Comparison of ENCODE assay signal across 19 cellular contexts in the genomic region with DNA sequence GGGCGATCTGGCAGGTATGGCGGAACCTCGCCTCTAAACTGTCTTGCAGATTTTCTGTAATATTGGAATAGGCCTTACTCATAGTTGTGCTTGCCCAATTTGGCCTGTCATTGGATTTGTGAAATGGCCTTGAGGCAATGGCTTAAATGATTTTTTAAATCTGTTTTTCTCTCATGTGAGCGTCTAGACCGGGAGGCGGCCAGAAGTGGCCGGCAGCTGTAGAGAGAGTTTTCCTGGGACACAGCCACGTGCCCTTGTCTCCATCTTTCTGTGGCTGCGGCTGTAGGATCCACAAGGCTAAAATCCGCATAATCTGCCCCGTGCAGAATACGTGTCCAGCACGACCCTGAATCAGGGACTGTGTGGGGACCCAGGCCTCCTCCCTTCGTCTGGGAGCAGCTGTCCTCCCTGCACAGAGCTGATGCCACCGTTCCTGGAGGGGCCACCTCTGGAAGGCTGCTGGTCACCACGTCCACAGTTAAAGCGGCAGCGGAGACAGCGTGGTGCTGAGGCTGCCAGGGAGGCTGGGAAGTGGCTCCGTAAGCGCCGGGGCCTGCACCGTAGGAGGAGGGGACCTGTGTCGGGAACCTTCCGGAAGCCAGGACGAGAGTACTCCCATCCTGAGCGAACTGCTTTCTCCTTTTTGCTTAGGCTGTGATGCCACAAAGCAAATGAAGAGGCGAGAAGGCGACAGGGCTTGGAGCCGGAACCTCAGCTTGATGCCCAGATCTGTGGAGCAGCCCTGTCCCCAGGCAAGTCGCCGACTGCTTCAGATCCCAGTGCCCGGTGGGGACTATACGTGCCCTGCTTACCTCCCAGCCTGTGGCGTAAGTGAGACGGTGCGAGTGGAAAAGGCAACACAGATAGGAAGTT.
"Had no signal": no experiment of that assay in that cellular context is flagged by ENCODE, and none has a peak within 500 bp of the region (broad histone marks: within the 10 kb centered on the region; RNA-seq: fewer than 3 reads in every experiment).

No MANE protein-coding gene starts in this region.

- ATAC-seq: activated CD8-positive, alpha-beta T cell treated with anti-CD3 and anti-CD28 coated beads for 36 hours; activated T-cell treated with anti-CD3 and anti-CD28 coated beads, Interleukin-2, amount 50 U/mL, for 72 hours; left colon; lower lobe of right lung; natural killer cell treated with Interleukin-12 subunit alpha and Interleukin-12 subunit beta and Interleukin-15 and Interleukin-18, amount 100 ng/mL, for 72 hours; right cardiac atrium; stimulated activated effector memory CD8-positive, alpha-beta T cell treated with anti-CD3 and anti-CD28 coated beads, Interleukin-12 subunit alpha, Interleukin-12 subunit beta, amount 100 ng/mL, for 72 hours had no signal

- H3K9me3 ChIP-seq: prostate gland had no signal

- H3K4me2 ChIP-seq: hepatocyte had no signal

- H3K4me1 Mint-ChIP-seq: mesothelial cell of epicardium had no signal

- H2AFZ ChIP-seq: hepatocyte had no signal

- H3K27me3 ChIP-seq: hepatocyte had no signal

- H3K27ac Mint-ChIP-seq: activated CD8-positive, alpha-beta T cell treated with anti-CD3 and anti-CD28 coated beads for 36 hours; activated T-cell treated with anti-CD3 and anti-CD28 coated beads, Interleukin-2, amount 50 U/mL, for 72 hours; mesothelial cell of epicardium; natural killer cell treated with Interleukin-12 subunit alpha and Interleukin-12 subunit beta and Interleukin-15 and Interleukin-18, amount 100 ng/mL, for 72 hours; stimulated activated effector memory CD8-positive, alpha-beta T cell treated with anti-CD3 and anti-CD28 coated beads, Interleukin-12 subunit alpha, Interleukin-12 subunit beta, amount 100 ng/mL, for 72 hours; T-helper 2 cell treated with Interferon-gamma antibody and Interleukin-4, amounts not matched to agents 5 μg/mL and 100 μg/mL, for 36 hours had no signal

- DNase-seq: activated CD4-positive, alpha-beta T cell treated with anti-CD3 and anti-CD28 coated beads for 48 hours; activated CD4-positive, CD25-positive, alpha-beta regulatory T cell; activated CD8-positive, alpha-beta T cell treated with anti-CD3 and anti-CD28 coated beads for 36 hours; activated effector memory CD4-positive, alpha-beta T cell treated with anti-CD3 and anti-CD28 coated beads, Interleukin-2, amount 50 U/mL, for 16 hours; activated naive CD4-positive, alpha-beta T cell treated with anti-CD3 and anti-CD28 coated beads, Interleukin-2, amount 50 U/mL, for 16 hours; activated T-cell treated with anti-CD3 and anti-CD28 coated beads, Interleukin-2, amount 50 U/mL, for 72 hours; cerebellar nuclear complex; cortex of kidney; lower lobe of right lung; stimulated activated CD4-positive, alpha-beta T cell treated with anti-CD3 and anti-CD28 coated beads, Interleukin-4, amount 100 ng/mL, for 24 hours had no signal

- H3K36me3 ChIP-seq: lower lobe of right lung, prostate gland had no signal

- H3K27ac ChIP-seq: esophagus muscularis mucosa, hepatocyte, lower lobe of right lung, prostate gland had no signal

- H3K4me1 ChIP-seq: prostate gland had no signal

- H3K36me3 Mint-ChIP-seq: natural killer cell treated with Interleukin-12 subunit alpha and Interleukin-12 subunit beta and Interleukin-15 and Interleukin-18, amount 100 ng/mL, for 72 hours had no signal

- H3K4me3 ChIP-seq: esophagus muscularis mucosa, hepatocyte, lower lobe of right lung, prostate gland had no signal

- H3K4me3 Mint-ChIP-seq: activated CD8-positive, alpha-beta T cell treated with anti-CD3 and anti-CD28 coated beads for 36 hours; activated T-cell treated with anti-CD3 and anti-CD28 coated beads, Interleukin-2, amount 50 U/mL, for 72 hours; mesothelial cell of epicardium; natural killer cell treated with Interleukin-12 subunit alpha and Interleukin-12 subunit beta and Interleukin-15 and Interleukin-18, amount 100 ng/mL, for 72 hours; stimulated activated effector memory CD8-positive, alpha-beta T cell treated with anti-CD3 and anti-CD28 coated beads, Interleukin-12 subunit alpha, Interleukin-12 subunit beta, amount 100 ng/mL, for 72 hours; T-helper 2 cell treated with Interferon-gamma antibody and Interleukin-4, amounts not matched to agents 5 μg/mL and 100 μg/mL, for 36 hours had no signal
